ENCODE assay signal across 1 cellular context in the genomic region with DNA sequence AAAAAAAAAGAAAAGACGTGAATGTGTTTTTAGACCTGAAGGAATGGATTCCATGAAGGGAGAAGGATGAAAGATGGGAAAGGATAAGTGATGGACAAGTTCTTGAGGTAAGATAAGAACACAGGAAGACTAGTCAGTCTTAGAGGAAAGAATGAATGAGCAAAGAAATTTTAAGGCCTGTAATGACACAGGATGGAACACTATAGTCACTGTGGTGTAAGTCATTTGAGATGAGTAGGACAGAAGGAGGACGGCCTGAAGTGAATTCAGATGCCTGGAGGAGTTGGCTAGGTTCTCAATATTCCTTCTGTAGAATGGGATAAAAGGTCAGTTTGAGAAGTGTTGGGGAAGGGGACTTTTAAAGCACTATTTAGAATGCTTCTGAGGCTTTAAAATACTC.
TF ChIP-seq lines count a peak whose summit lies in the region.

No MANE protein-coding gene starts in this region.

TF ChIP-seq in K562, 482 proteins besides CTCF, POLR2A, EP300 and RAD21:
- TF ChIP-seq, protein P1, sequence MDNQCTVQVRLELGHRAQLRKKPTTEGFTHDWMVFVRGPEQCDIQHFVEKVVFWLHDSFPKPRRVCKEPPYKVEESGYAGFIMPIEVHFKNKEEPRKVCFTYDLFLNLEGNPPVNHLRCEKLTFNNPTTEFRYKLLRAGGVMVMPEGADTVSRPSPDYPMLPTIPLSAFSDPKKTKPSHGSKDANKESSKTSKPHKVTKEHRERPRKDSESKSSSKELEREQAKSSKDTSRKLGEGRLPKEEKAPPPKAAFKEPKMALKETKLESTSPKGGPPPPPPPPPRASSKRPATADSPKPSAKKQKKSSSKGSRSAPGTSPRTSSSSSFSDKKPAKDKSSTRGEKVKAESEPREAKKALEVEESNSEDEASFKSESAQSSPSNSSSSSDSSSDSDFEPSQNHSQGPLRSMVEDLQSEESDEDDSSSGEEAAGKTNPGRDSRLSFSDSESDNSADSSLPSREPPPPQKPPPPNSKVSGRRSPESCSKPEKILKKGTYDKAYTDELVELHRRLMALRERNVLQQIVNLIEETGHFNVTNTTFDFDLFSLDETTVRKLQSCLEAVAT (IDR thresholded peaks at IDR 0.05) = peak in 1 of 2 experiments; percentile 73; a peak in 1 of 4 replicates
- TF ChIP-seq JUND (IDR thresholded peaks at IDR 0.05; ENCODE audit: borderline replicate concordance, low read depth, low read length) (no peak), JUND (tag; IDR thresholded peaks at IDR 0.05; ENCODE audit: borderline replicate concordance, low read depth, low read length) (no peak), NKRF (IDR thresholded peaks at IDR 0.05; ENCODE audit: borderline replicate concordance) (0 out of 2 replicates have a peak, but pooled peaks have one; percentile 25), BRCA1 (IDR thresholded peaks at IDR 0.05) (no peak), BRCA1 (CRISPR knock-in tag; IDR thresholded peaks at IDR 0.05) (no peak), CHD1 (IDR thresholded peaks at IDR 0.05; ENCODE audit: low read length) (peak; percentile 53), CBX5 (IDR thresholded peaks at IDR 0.05; ENCODE audit: borderline replicate concordance, low read depth) (no peak)
- TF ChIP-seq, protein P2, sequence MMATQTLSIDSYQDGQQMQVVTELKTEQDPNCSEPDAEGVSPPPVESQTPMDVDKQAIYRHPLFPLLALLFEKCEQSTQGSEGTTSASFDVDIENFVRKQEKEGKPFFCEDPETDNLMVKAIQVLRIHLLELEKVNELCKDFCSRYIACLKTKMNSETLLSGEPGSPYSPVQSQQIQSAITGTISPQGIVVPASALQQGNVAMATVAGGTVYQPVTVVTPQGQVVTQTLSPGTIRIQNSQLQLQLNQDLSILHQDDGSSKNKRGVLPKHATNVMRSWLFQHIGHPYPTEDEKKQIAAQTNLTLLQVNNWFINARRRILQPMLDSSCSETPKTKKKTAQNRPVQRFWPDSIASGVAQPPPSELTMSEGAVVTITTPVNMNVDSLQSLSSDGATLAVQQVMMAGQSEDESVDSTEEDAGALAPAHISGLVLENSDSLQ (IDR thresholded peaks at IDR 0.05) = 0 out of 2 replicates have a peak, but pooled peaks have one; percentile 7
- TF ChIP-seq, protein P3, sequence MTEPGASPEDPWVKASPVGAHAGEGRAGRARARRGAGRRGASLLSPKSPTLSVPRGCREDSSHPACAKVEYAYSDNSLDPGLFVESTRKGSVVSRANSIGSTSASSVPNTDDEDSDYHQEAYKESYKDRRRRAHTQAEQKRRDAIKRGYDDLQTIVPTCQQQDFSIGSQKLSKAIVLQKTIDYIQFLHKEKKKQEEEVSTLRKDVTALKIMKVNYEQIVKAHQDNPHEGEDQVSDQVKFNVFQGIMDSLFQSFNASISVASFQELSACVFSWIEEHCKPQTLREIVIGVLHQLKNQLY (CRISPR knock-in tag; conservative IDR thresholded peaks at IDR 0.05) = no peak
